ENCODE assay signal across 11 cellular contexts in the genomic region with DNA sequence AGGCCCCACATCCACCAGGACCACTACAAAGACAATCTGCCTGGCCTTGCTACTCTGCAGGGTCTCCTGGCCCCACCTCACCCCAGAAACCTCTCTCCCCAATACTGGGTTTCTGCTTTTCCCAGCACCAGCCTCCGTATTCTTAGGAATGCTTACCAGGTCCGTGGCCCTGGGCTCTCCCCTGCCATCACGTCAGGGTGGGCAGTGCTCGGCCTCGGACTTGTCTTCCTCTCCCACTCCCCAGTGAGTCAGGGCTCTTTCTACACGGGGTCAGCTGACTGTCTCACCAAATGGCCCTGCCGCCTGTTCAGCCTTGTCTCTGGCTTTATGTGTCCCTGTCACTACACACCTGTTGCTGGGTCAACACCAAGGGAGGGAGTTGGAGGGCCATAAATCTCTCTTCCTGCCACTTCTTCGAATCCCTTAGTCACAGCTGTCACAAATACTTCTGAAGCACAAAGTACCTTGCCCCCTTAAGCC. TPM values are rescaled to one million over a fixed set of nuclear protein-coding genes. Genes with fewer than 3 reads are reported as not detected.
DNase-seq lines count a peak whose midpoint lies in the region; ATAC-seq and TF ChIP-seq lines count a peak whose summit lies in the region.
"Had no signal": no experiment of that assay in that cellular context is flagged by ENCODE, and none has a peak within 500 bp of the region (broad histone marks: within the 10 kb centered on the region; RNA-seq: fewer than 3 reads in every experiment).

No MANE protein-coding gene starts in this region.

- no peak for ATAC-seq in WTC11
- ATAC-seq in mucosa of descending colon, result peak; percentile 66
- ATAC-seq: upper lobe of right lung had no signal

- peaks cover 6% of the 10 kb centered on the region for H3K36me3 Mint-ChIP-seq in WTC11
- peaks cover 31% of the 10 kb centered on the region for H3K36me3 Mint-ChIP-seq in type B pancreatic cell

- H3K9me3 Mint-ChIP-seq in WTC11 (no peaks in the 10 kb centered on the region), type B pancreatic cell (no peaks in the 10 kb centered on the region)

- H3K4me1 ChIP-seq in mucosa of descending colon (ENCODE audit: low read depth), result peaks cover 37% of the 10 kb centered on the region

- no peaks in the 10 kb centered on the region for H3K36me3 ChIP-seq in mucosa of descending colon (ENCODE audit: low read depth)
- H3K36me3 ChIP-seq: upper lobe of right lung had no signal

- no peak overlapping the region for H3K4me3 Mint-ChIP-seq in WTC11
- H3K4me3 Mint-ChIP-seq in type B pancreatic cell, result peak overlapping the region; percentile 96

- TF ChIP-seq CTCF in WTC11 (IDR thresholded peaks at IDR 0.05) (no peak), mucosa of descending colon (IDR thresholded peaks at IDR 0.05) (no peak), type B pancreatic cell (conservative IDR thresholded peaks at IDR 0.05) (no peak)

- no peak overlapping the region for H3K4me3 ChIP-seq in mucosa of descending colon
- H3K4me3 ChIP-seq: upper lobe of right lung had no signal

- H3K4me1 Mint-ChIP-seq in WTC11, result peaks cover 72% of the 10 kb centered on the region
- peaks cover 58% of the 10 kb centered on the region for H3K4me1 Mint-ChIP-seq in type B pancreatic cell (ENCODE audit: unreplicated experiment)

- intact Hi-C loops in mucosa of descending colon (cut with DNase I, micrococcal nuclease), result loop anchor here in 1 of 2 donors (10.0 kb wide), 1 partner anchor 139 kb away; no protein-coding TSS in a partner anchor

- POLR2A ChIA-PET in WTC11 (lab: Charles Lee), result no interaction called here

- H3K9me3 ChIP-seq in mucosa of descending colon, result no peaks in the 10 kb centered on the region
- H3K9me3 ChIP-seq: upper lobe of right lung had no signal

- peak; percentile 42 for DNase-seq in activated CD8-positive, alpha-beta memory T cell treated with anti-CD3 and anti-CD28 coated beads for 24 hours
- DNase-seq in activated CD8-positive, alpha-beta memory T cell treated with anti-CD3 and anti-CD28 coated beads, Interleukin-2, amount 50 U/mL, for 48 hours, result no peak
- DNase-seq in WTC11 (ENCODE audit: low spot score), result no peak
- DNase-seq in mucosa of descending colon, result peak; percentile 58 to 73 (median 66)
- no peak for DNase-seq in type B pancreatic cell (ENCODE audit: extremely low spot score, unreplicated experiment)
- DNase-seq in hepatic stellate cell (ENCODE audit: low spot score), result no peak
- no peak for DNase-seq in HUDEP-2 (lab: John Stamatoyannopoulos, UW; ENCODE audit: unreplicated experiment in 76 of 76)
- no peak for DNase-seq in iPS-NIHi7 (ENCODE audit: extremely low spot score)
- DNase-seq: upper lobe of right lung had no signal

- peak overlapping the region; percentile 88 for H3K27ac Mint-ChIP-seq in WTC11
- peak overlapping the region; percentile 100 for H3K27ac Mint-ChIP-seq in type B pancreatic cell

- CTCF ChIA-PET in WTC11 (lab: Charles Lee), result no interaction called here

- no peaks in the 10 kb centered on the region; the same call in 1 of the 2 replicates for H3K27me3 Mint-ChIP-seq in WTC11 (ENCODE audit: low read depth)
- no peaks in the 10 kb centered on the region for H3K27me3 Mint-ChIP-seq in type B pancreatic cell

TF ChIP-seq in WTC11, 78 proteins besides CTCF, POLR2A, EP300 and RAD21:
- TF ChIP-seq NR3C1 (CRISPR knock-in tag; conservative IDR thresholded peaks at IDR 0.05; ENCODE audit: low read depth) (no peak), RORB (CRISPR knock-in tag; IDR thresholded peaks at IDR 0.05) (no peak)

RNA-seq across cellular contexts. Expression of a gene that starts 3.2 kb away (rescaled TPM):
- total RNA-seq in WTC11 (2021) (59.8 to 90.0 TPM (median 61.1 TPM) in 3 replicates), mucosa of descending colon (10 to 100 TPM in 1 of 3 donors, 1 to 10 TPM in 1, under 1 TPM in 1; 0.32 to 41.3 (median 4.0) TPM), type B pancreatic cell (ENCODE audit: low replicate concordance) (19.2 and 114 TPM in 2 replicates)
- total RNA-seq: liver, NCI-H460 had no signal

RNA-seq across cellular contexts. Expression of a gene that starts 3.4 kb away (rescaled TPM):
- total RNA-seq in WTC11 (2021) (53.5 to 85.6 TPM (median 54.4 TPM) in 3 replicates), mucosa of descending colon (100 to 1,000 TPM in 2 of 3 donors, 10 to 100 TPM in 1; 87.9 to 110 (median 108) TPM), type B pancreatic cell (ENCODE audit: low replicate concordance) (75.7 and 79.7 TPM in 2 replicates)

Comparison
In these comparisons a context has a peak if more than half of its experiments do, and no peak if none do; other contexts are left out.
1. DNase-seq: peak in activated CD8-positive, alpha-beta memory T cell treated with anti-CD3 and anti-CD28 coated beads for 24 hours (single experiment) and mucosa of descending colon (3 of 3); none in activated CD8-positive, alpha-beta memory T cell treated with anti-CD3 and anti-CD28 coated beads, Interleukin-2, amount 50 U/mL, for 48 hours (single experiment), WTC11 (single experiment), type B pancreatic cell (single experiment), hepatic stellate cell (single experiment), HUDEP-2 (0 of 76) and iPS-NIHi7 (single experiment).